ENCODE assay signal across 1 cellular context in the genomic region with DNA sequence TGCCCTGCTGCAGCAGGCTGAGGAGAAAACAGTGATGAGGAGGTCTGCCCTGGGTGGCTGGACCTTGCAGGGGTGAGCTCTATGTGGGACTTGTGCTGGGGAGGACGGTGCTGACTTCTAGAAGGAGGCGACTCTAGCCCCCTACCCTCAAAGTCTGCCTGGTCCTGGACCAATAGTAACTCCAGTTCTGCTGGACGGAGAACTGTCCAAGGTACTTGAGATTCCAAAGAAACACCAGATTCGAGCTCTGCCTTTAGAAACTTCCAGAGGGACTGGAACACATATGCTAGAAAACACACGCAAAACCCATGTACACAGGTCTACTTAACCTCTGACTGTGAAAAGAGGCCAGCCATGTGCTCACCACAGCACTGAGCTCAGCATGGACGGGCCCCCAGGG.
TF ChIP-seq lines count a peak whose summit lies in the region.

No MANE protein-coding gene starts in this region.

TF ChIP-seq in SK-N-SH treated with all-trans-retinoic acid at 6 μM for 48 hours, 23 proteins besides CTCF, POLR2A, EP300 and RAD21 (continued from another document):
- TF ChIP-seq, protein P1, sequence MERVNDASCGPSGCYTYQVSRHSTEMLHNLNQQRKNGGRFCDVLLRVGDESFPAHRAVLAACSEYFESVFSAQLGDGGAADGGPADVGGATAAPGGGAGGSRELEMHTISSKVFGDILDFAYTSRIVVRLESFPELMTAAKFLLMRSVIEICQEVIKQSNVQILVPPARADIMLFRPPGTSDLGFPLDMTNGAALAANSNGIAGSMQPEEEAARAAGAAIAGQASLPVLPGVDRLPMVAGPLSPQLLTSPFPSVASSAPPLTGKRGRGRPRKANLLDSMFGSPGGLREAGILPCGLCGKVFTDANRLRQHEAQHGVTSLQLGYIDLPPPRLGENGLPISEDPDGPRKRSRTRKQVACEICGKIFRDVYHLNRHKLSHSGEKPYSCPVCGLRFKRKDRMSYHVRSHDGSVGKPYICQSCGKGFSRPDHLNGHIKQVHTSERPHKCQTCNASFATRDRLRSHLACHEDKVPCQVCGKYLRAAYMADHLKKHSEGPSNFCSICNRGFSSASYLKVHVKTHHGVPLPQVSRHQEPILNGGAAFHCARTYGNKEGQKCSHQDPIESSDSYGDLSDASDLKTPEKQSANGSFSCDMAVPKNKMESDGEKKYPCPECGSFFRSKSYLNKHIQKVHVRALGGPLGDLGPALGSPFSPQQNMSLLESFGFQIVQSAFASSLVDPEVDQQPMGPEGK (CRISPR knock-in tag; IDR thresholded peaks at IDR 0.05; ENCODE audit: borderline replicate concordance), result no peak
- TF ChIP-seq SNAI2 (CRISPR knock-in tag; IDR thresholded peaks at IDR 0.05), result no peak
- TF ChIP-seq ZNF565 (CRISPR knock-in tag; conservative IDR thresholded peaks at IDR 0.05; ENCODE audit: low read depth), result no peak
- no peak for TF ChIP-seq RARB (CRISPR knock-in tag; IDR thresholded peaks at IDR 0.05)
- TF ChIP-seq CSDC2 (CRISPR knock-in tag; IDR thresholded peaks at IDR 0.05), result no peak
- TF ChIP-seq ZNF70 (CRISPR knock-in tag; IDR thresholded peaks at IDR 0.05), result no peak
- TF ChIP-seq, protein P2, sequence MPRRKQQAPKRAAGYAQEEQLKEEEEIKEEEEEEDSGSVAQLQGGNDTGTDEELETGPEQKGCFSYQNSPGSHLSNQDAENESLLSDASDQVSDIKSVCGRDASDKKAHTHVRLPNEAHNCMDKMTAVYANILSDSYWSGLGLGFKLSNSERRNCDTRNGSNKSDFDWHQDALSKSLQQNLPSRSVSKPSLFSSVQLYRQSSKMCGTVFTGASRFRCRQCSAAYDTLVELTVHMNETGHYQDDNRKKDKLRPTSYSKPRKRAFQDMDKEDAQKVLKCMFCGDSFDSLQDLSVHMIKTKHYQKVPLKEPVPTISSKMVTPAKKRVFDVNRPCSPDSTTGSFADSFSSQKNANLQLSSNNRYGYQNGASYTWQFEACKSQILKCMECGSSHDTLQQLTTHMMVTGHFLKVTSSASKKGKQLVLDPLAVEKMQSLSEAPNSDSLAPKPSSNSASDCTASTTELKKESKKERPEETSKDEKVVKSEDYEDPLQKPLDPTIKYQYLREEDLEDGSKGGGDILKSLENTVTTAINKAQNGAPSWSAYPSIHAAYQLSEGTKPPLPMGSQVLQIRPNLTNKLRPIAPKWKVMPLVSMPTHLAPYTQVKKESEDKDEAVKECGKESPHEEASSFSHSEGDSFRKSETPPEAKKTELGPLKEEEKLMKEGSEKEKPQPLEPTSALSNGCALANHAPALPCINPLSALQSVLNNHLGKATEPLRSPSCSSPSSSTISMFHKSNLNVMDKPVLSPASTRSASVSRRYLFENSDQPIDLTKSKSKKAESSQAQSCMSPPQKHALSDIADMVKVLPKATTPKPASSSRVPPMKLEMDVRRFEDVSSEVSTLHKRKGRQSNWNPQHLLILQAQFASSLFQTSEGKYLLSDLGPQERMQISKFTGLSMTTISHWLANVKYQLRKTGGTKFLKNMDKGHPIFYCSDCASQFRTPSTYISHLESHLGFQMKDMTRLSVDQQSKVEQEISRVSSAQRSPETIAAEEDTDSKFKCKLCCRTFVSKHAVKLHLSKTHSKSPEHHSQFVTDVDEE (CRISPR knock-in tag; IDR thresholded peaks at IDR 0.05), result no peak
- no peak for TF ChIP-seq ISL1 (CRISPR knock-in tag; IDR thresholded peaks at IDR 0.05)
- no peak for TF ChIP-seq ESRRG (CRISPR knock-in tag; IDR thresholded peaks at IDR 0.05)
- no peak for TF ChIP-seq TOX (CRISPR knock-in tag; IDR thresholded peaks at IDR 0.05; ENCODE audit: borderline replicate concordance)
- TF ChIP-seq, protein P3, sequence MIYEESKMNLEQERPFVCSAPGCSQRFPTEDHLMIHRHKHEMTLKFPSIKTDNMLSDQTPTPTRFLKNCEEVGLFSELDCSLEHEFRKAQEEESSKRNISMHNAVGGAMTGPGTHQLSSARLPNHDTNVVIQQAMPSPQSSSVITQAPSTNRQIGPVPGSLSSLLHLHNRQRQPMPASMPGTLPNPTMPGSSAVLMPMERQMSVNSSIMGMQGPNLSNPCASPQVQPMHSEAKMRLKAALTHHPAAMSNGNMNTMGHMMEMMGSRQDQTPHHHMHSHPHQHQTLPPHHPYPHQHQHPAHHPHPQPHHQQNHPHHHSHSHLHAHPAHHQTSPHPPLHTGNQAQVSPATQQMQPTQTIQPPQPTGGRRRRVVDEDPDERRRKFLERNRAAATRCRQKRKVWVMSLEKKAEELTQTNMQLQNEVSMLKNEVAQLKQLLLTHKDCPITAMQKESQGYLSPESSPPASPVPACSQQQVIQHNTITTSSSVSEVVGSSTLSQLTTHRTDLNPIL (CRISPR knock-in tag; IDR thresholded peaks at IDR 0.05; ENCODE audit: low read depth), result no peak
- no peak for TF ChIP-seq BACH2 (CRISPR knock-in tag; IDR thresholded peaks at IDR 0.05; ENCODE audit: borderline replicate concordance)
- no peak for TF ChIP-seq ARNTL (CRISPR knock-in tag; IDR thresholded peaks at IDR 0.05; ENCODE audit: borderline replicate concordance, low read depth)
- no peak for TF ChIP-seq OSR1 (CRISPR knock-in tag; IDR thresholded peaks at IDR 0.05)
TF ChIP-seq in SK-N-SH treated with all-trans-retinoic acid at 6 μM for 48 hours: peak in this region for 0.
